8 cellular contexts compared by ENCODE assay signal in the genomic region with DNA sequence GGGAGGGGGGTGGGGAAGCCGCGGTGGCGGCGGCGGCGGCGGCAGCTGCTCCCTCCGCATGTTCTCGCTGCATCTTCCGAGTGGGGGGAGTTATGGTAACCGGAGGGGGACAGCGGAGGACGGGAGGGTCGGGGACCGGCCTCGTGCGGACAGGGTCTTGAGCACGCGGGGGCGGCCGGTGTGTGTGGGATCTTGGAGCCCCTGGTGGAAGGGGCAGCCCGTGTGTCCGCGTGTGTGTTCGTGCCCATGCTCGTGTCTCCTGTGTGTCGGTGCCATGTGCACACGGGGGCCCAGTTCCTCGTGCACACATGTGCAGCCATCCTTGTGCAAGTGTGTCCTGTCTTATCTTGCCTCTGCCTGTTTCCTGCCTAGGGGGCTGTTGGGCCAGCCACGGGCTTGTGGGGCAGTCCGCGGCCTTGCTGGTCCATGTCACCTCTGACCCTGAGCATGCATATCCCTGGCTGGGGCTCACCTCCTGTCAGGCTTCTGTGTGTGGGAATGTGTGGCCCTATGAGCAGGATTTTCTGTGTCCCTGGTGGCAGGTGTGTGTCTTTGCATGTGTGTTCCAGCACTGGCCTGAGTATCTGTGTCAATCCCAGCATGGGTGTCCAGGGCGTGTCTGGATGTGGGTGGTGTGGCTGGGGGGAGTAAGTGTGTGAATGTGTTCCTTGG. TPM values are rescaled to one million over a fixed set of nuclear protein-coding genes. Genes with fewer than 3 reads are reported as not detected.
DNase-seq lines count a peak whose midpoint lies in the region; ATAC-seq, FAIRE-seq and TF ChIP-seq lines count a peak whose summit lies in the region.

No MANE protein-coding gene starts in this region.

- POLR2A ChIA-PET in PC-9 (lab: Charles Lee; ENCODE audit: unreplicated experiment), result no interaction called here

- peak overlapping the region; percentile 66 for H3K27ac Mint-ChIP-seq in stimulated activated memory B cell treated with anti-CD40 and anti-IgM and Interleukin-4, amounts not matched to agents 10 μg/mL and 1 μg/mL and 100 μg/mL, for 72 hours

- H3K27me3 ChIP-seq in ACC112 (ENCODE audit: insufficient read depth, low read length), result no peaks in the 10 kb centered on the region
- no peaks in the 10 kb centered on the region for H3K27me3 ChIP-seq in PC-9 (ENCODE audit: insufficient read depth, low read depth)
- no peaks in the 10 kb centered on the region for H3K27me3 ChIP-seq in keratinocyte (ENCODE audit: control insufficient read depth, extremely low read depth, insufficient read depth, low read length)

- no peaks in the 10 kb centered on the region for H3K9me1 ChIP-seq in keratinocyte (ENCODE audit: control insufficient read depth, extremely low read depth, insufficient read depth, low read length)

- TF ChIP-seq CTCF in GM12864 (IDR thresholded peaks at IDR 0.05; ENCODE audit: low read depth, low read length, missing control alignments), result peak; percentile 63
- peak; percentile 48 for TF ChIP-seq CTCF in PC-9 (conservative IDR thresholded peaks at IDR 0.05)
- peak; percentile 30 for TF ChIP-seq CTCF in astrocyte of the spinal cord (IDR thresholded peaks at IDR 0.05; ENCODE audit: low read depth, low read length)
- peak; percentile 35 to 58 (median 44) for TF ChIP-seq CTCF in keratinocyte (optimal IDR thresholded peaks at IDR 0.05 in 1 of 3, IDR thresholded peaks at IDR 0.05 in 1 of 3, conservative IDR thresholded peaks at IDR 0.05 in 1 of 3; ENCODE audit: extremely low read depth in 1 of 3, insufficient read depth in 2 of 3, low read length in 3 of 3)

- peaks cover 33% of the 10 kb centered on the region for H3F3A ChIP-seq in PC-9 (ENCODE audit: insufficient read depth, low read depth)

- peak; percentile 1 for ATAC-seq in stimulated activated memory B cell treated with anti-CD40 and anti-IgM and Interleukin-4, amounts not matched to agents 10 μg/mL and 1 μg/mL and 100 μg/mL, for 72 hours
- ATAC-seq in HG03439 (IDR thresholded peaks at IDR 0.05; ENCODE audit: unreplicated experiment), result no peak

- intact Hi-C loops in PC-9 (cut with micrococcal nuclease; ENCODE audit: unreplicated experiment), result no loop called here

- H3K4me3 ChIP-seq in ACC112 (ENCODE audit: low read depth, low read length) (peak overlapping the region; percentile 74), GM12864 (ENCODE audit: low read depth, low read length) (peak overlapping the region; percentile 50), PC-9 (peak overlapping the region; percentile 23; the same call in 1 of the 2 replicates), astrocyte of the spinal cord (ENCODE audit: low read depth, low read length) (peak overlapping the region; percentile 55), keratinocyte (ENCODE audit: control insufficient read depth in 2 of 3, extremely low read depth in 1 of 3, insufficient read depth in 2 of 3, low read depth in 1 of 3, low read length in 3 of 3) (peak overlapping the region; percentile 46 to 65 (median 51))

- H3K27me3 Mint-ChIP-seq in stimulated activated memory B cell treated with anti-CD40 and anti-IgM and Interleukin-4, amounts not matched to agents 10 μg/mL and 1 μg/mL and 100 μg/mL, for 72 hours, result no peaks in the 10 kb centered on the region

- CTCF ChIA-PET in PC-9 (lab: Charles Lee), result no interaction called here

- H3K4me2 ChIP-seq in PC-9 (peak overlapping the region; percentile 51), keratinocyte (ENCODE audit: control insufficient read depth, extremely low read depth, insufficient read depth, low read depth, low read length) (peak overlapping the region; percentile 81)

- H3K79me2 ChIP-seq in ACC112 (ENCODE audit: control insufficient read depth, insufficient read depth, low read length, unreplicated experiment), result peaks cover 19% of the 10 kb centered on the region
- no peaks in the 10 kb centered on the region for H3K79me2 ChIP-seq in PC-9 (ENCODE audit: low read depth)
- peaks cover 6% of the 10 kb centered on the region for H3K79me2 ChIP-seq in keratinocyte (ENCODE audit: control insufficient read depth, insufficient read depth, low read length)

- H3K4me1 Mint-ChIP-seq in stimulated activated memory B cell treated with anti-CD40 and anti-IgM and Interleukin-4, amounts not matched to agents 10 μg/mL and 1 μg/mL and 100 μg/mL, for 72 hours, result peaks cover 86% of the 10 kb centered on the region

- H3K27ac ChIP-seq in ACC112 (ENCODE audit: low read depth, low read length) (no peak overlapping the region), PC-9 (no peak overlapping the region), keratinocyte (ENCODE audit: control insufficient read depth, insufficient read depth, low read length) (peak overlapping the region; percentile 52)

- H3K9me3 ChIP-seq in PC-9 (ENCODE audit: insufficient read depth, low read depth) (no peaks in the 10 kb centered on the region), keratinocyte (ENCODE audit: control insufficient read depth, low read depth, low read length) (no peaks in the 10 kb centered on the region)

- H3K4me1 ChIP-seq in ACC112 (ENCODE audit: control insufficient read depth, insufficient read depth, low read length, unreplicated experiment) (peaks cover 42% of the 10 kb centered on the region), PC-9 (replicated peaks; ENCODE audit: insufficient read depth) (peaks cover 19% of the 10 kb centered on the region), keratinocyte (ENCODE audit: control insufficient read depth, extremely low read depth, insufficient read depth, low read length) (peaks cover 47% of the 10 kb centered on the region)

- peaks cover 6% of the 10 kb centered on the region for H3K36me3 Mint-ChIP-seq in stimulated activated memory B cell treated with anti-CD40 and anti-IgM and Interleukin-4, amounts not matched to agents 10 μg/mL and 1 μg/mL and 100 μg/mL, for 72 hours

- H2AFZ ChIP-seq in ACC112 (ENCODE audit: low read length, unreplicated experiment), result no peak overlapping the region
- no peak overlapping the region for H2AFZ ChIP-seq in PC-9
- H2AFZ ChIP-seq in keratinocyte (ENCODE audit: control insufficient read depth, low read length), result peak overlapping the region; percentile 69

- DNase-seq in GM12864 (ENCODE audit: low read depth) (no peak), PC-9 (no peak), astrocyte of the spinal cord (ENCODE audit: low read depth, low spot score) (no peak), keratinocyte (ENCODE audit: low read depth, low spot score) (peak; percentile 58), cerebellar nuclear complex (lab: John Stamatoyannopoulos, UW) (no peak)

- no TSS peak for BruUV-seq in PC-9 (replicated peaks; lab: Mats Ljungman, UMichigan)

- no peaks in the 10 kb centered on the region for H3K9me2 ChIP-seq in PC-9 (ENCODE audit: insufficient read depth)

- FAIRE-seq in keratinocyte (lab: Jason Lieb, UNC), result no peak

- in situ Hi-C loops in astrocyte of the spinal cord (cut with HindIII; ENCODE audit: low sequenced_read_pairs), result no loop called here

- no peaks in the 10 kb centered on the region for H3K9me3 Mint-ChIP-seq in stimulated activated memory B cell treated with anti-CD40 and anti-IgM and Interleukin-4, amounts not matched to agents 10 μg/mL and 1 μg/mL and 100 μg/mL, for 72 hours

- H4K20me1 ChIP-seq in PC-9 (ENCODE audit: insufficient read depth) (no peaks in the 10 kb centered on the region), keratinocyte (ENCODE audit: control insufficient read depth, extremely low read depth, insufficient read depth, low read length) (no peaks in the 10 kb centered on the region)

- peak overlapping the region; percentile 60 for H3K9ac ChIP-seq in keratinocyte (ENCODE audit: control insufficient read depth, extremely low read depth, insufficient read depth, low read length)

- peak overlapping the region; percentile 71 for H3K4me3 Mint-ChIP-seq in stimulated activated memory B cell treated with anti-CD40 and anti-IgM and Interleukin-4, amounts not matched to agents 10 μg/mL and 1 μg/mL and 100 μg/mL, for 72 hours

- no peaks in the 10 kb centered on the region; the same call in 1 of the 2 replicates for H3K36me3 ChIP-seq in ACC112 (ENCODE audit: insufficient read depth, low read length)
- no peaks in the 10 kb centered on the region for H3K36me3 ChIP-seq in PC-9 (ENCODE audit: low read depth)
- no peaks in the 10 kb centered on the region for H3K36me3 ChIP-seq in keratinocyte (ENCODE audit: control insufficient read depth in 2 of 2, extremely low read depth in 1 of 2, insufficient read depth in 2 of 2, low read length in 2 of 2)

- dilution Hi-C loops in keratinocyte (cut with MboI; ENCODE audit: extremely low pct_ligation_motif_present, low sequenced_read_pairs), result no loop called here

RNA-seq across cellular contexts. Expression of gene SYNGAP1, which starts 8.5 kb away (rescaled TPM):
- 13.6 and 17.7 TPM in 2 replicates for total RNA-seq in PC-9 (2021)
- polyA plus RNA-seq in keratinocyte, result 2.1 to 2.9 TPM (median 2.8 TPM) in 3 replicates
- 1.1 TPM for polyA plus RNA-seq in keratinocyte (2011; ENCODE audit: low read depth)
- 1.2 and 1.9 TPM in 2 replicates for polyA plus RNA-seq in keratinocyte (2011; cell fraction: cytosol; rRNA removed)
- polyA plus RNA-seq in keratinocyte (2011; cell fraction: nucleus; rRNA removed), result 18.2 and 25.5 TPM in 2 replicates
- 3.4 and 10.9 TPM in 2 replicates for polyA plus RNA-seq in keratinocyte (2012; ENCODE audit: low replicate concordance)
- polyA minus RNA-seq in keratinocyte, result 4.1 to 5.7 TPM (median 5.4 TPM) in 3 replicates
- 0.96 TPM for polyA minus RNA-seq in keratinocyte (2011; cell fraction: cytosol; rRNA and poly(A)+ RNA removed)
- 4.3 and 10.1 TPM in 2 replicates for polyA minus RNA-seq in keratinocyte (2011; cell fraction: nucleus; rRNA and poly(A)+ RNA removed)

RNA-seq across cellular contexts. Expression of gene CUTA, which starts 10.4 kb away (rescaled TPM):
- 213 and 220 TPM in 2 replicates for total RNA-seq in PC-9 (2021)
- polyA plus RNA-seq in keratinocyte, result 119 to 246 TPM (median 178 TPM) in 3 replicates
- polyA plus RNA-seq in keratinocyte (2011; ENCODE audit: low read depth), result 13.0 TPM
- 222 and 276 TPM in 2 replicates for polyA plus RNA-seq in keratinocyte (2011; cell fraction: cytosol; rRNA removed)
- polyA plus RNA-seq in keratinocyte (2011; cell fraction: nucleus; rRNA removed), result 188 and 225 TPM in 2 replicates
- 238 and 287 TPM in 2 replicates for polyA plus RNA-seq in keratinocyte (2012; ENCODE audit: low replicate concordance)
- polyA minus RNA-seq in keratinocyte, result 116 to 126 TPM (median 120 TPM) in 3 replicates
- 145 TPM for polyA minus RNA-seq in keratinocyte (2011; cell fraction: cytosol; rRNA and poly(A)+ RNA removed)
- 53.3 and 55.0 TPM in 2 replicates for polyA minus RNA-seq in keratinocyte (2011; cell fraction: nucleus; rRNA and poly(A)+ RNA removed)

RNA-seq across cellular contexts. Expression of gene PHF1, which starts 17.5 kb away (rescaled TPM):
- total RNA-seq in PC-9 (2021), result 47.6 and 52.0 TPM in 2 replicates
- polyA plus RNA-seq in keratinocyte, result 15.2 to 17.1 TPM (median 15.8 TPM) in 3 replicates
- 7.6 TPM for polyA plus RNA-seq in keratinocyte (2011; ENCODE audit: low read depth)
- 9.1 and 12.6 TPM in 2 replicates for polyA plus RNA-seq in keratinocyte (2011; cell fraction: cytosol; rRNA removed)
- polyA plus RNA-seq in keratinocyte (2011; cell fraction: nucleus; rRNA removed), result 50.2 and 55.7 TPM in 2 replicates
- polyA plus RNA-seq in keratinocyte (2012; ENCODE audit: low replicate concordance), result 12.6 and 24.1 TPM in 2 replicates
- polyA minus RNA-seq in keratinocyte, result 7.9 to 14.9 TPM (median 11.1 TPM) in 3 replicates
- polyA minus RNA-seq in keratinocyte (2011; cell fraction: cytosol; rRNA and poly(A)+ RNA removed), result 9.2 TPM
- polyA minus RNA-seq in keratinocyte (2011; cell fraction: nucleus; rRNA and poly(A)+ RNA removed), result 5.5 and 10.0 TPM in 2 replicates

RNA-seq across cellular contexts. Expression of gene ZBTB9, which starts 26.0 kb away (rescaled TPM):
- total RNA-seq in PC-9 (2021), result 7.9 and 8.4 TPM in 2 replicates
- 6.8 to 9.9 TPM (median 7.8 TPM) in 3 replicates for polyA plus RNA-seq in keratinocyte
- polyA plus RNA-seq in keratinocyte (2011; ENCODE audit: low read depth), result 2.8 TPM
- 5.9 and 7.1 TPM in 2 replicates for polyA plus RNA-seq in keratinocyte (2011; cell fraction: cytosol; rRNA removed)
- polyA plus RNA-seq in keratinocyte (2011; cell fraction: nucleus; rRNA removed), result 12.3 and 13.0 TPM in 2 replicates
- 6.9 and 10.7 TPM in 2 replicates for polyA plus RNA-seq in keratinocyte (2012; ENCODE audit: low replicate concordance)
- 8.9 to 15.2 TPM (median 10.3 TPM) in 3 replicates for polyA minus RNA-seq in keratinocyte
- polyA minus RNA-seq in keratinocyte (2011; cell fraction: cytosol; rRNA and poly(A)+ RNA removed), result 5.6 TPM
- 8.2 and 12.2 TPM in 2 replicates for polyA minus RNA-seq in keratinocyte (2011; cell fraction: nucleus; rRNA and poly(A)+ RNA removed)

RNA-seq across cellular contexts. Expression of gene KIFC1, which starts 36.7 kb away (rescaled TPM):
- total RNA-seq in PC-9 (2021), result 82.9 and 91.4 TPM in 2 replicates
- polyA plus RNA-seq in keratinocyte, result 5.7 to 20.0 TPM (median 17.3 TPM) in 3 replicates
- 0.61 TPM for polyA plus RNA-seq in keratinocyte (2011; ENCODE audit: low read depth)
- polyA plus RNA-seq in keratinocyte (2011; cell fraction: cytosol; rRNA removed), result 3.5 and 5.2 TPM in 2 replicates
- polyA plus RNA-seq in keratinocyte (2011; cell fraction: nucleus; rRNA removed), result 6.6 and 7.9 TPM in 2 replicates
- 0.31 and 16.9 TPM in 2 replicates for polyA plus RNA-seq in keratinocyte (2012; ENCODE audit: low replicate concordance)
- 5.1 to 15.2 TPM (median 13.9 TPM) in 3 replicates for polyA minus RNA-seq in keratinocyte
- polyA minus RNA-seq in keratinocyte (2011; cell fraction: cytosol; rRNA and poly(A)+ RNA removed), result 5.8 TPM
- polyA minus RNA-seq in keratinocyte (2011; cell fraction: nucleus; rRNA and poly(A)+ RNA removed), result 4.7 and 5.0 TPM in 2 replicates

Comparison
In these comparisons a context has a peak if more than half of its experiments do, and no peak if none do; other contexts are left out.
1. H3K4me3 ChIP-seq: peak in every context shown above with its lines; median percentile 74 in ACC112; 55 in astrocyte of the spinal cord; 51 in keratinocyte; 50 in GM12864; 23 in PC-9.